In the genomic region with DNA sequence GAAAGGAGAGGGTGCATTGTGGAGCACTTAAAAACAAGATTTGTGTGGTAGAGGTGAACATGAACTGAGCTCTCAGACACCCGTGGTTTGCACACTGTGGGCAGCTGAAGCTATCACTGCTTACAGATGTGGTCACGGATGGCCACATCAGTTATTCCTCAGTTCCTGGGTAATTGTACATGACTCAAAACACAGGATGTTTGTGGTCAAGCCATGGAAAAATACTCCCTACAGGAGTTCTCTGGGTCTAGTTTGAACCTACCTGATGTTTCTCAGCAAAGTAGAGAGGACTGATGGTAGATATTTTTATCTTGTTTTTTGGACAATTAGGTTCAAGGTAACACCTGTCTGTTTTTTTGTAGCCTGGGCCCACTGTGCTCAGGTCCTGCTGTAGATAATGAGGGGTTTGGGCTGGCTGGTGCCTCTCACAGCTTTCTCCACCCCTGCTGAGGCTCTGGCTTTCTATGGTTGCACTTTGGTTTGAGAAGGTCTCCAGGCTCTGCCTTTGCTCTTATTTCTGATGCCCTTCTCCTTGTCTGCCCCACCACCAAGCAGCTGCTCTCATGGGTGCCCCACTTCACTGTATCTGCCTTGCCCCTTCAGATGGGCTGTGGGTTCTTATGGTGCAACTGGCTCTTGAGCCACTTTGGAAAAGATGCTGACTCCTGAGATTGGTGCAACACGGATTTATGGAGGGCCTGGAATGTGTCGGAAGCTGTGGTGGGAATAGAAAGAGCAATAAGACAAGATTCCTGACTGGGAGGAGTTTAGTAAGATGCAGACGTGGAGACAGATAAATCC, we compare ENCODE assay signal across 8 cellular contexts. TPM values are rescaled to one million over a fixed set of nuclear protein-coding genes. Genes with fewer than 3 reads are reported as not detected.
DNase-seq lines count a peak whose midpoint lies in the region; ATAC-seq and TF ChIP-seq lines count a peak whose summit lies in the region.

No MANE protein-coding gene starts in this region.

- H3K9me3 ChIP-seq in sigmoid colon, result no peaks in the 10 kb centered on the region

- 70 to 80% methylated on average over 5 of the region's 5 CpGs for WGBS in sigmoid colon, 2 donors

- H3K4me1 ChIP-seq in sigmoid colon, result peaks cover 0 to 5% (median 1%) of the 10 kb centered on the region in 4 donors

- no peak for TF ChIP-seq POLR2A in sigmoid colon (IDR thresholded peaks at IDR 0.05)

- H3K36me3 ChIP-seq in sigmoid colon, result no peaks in the 10 kb centered on the region

- intact Hi-C loops in sigmoid colon (cut with DNase I), result no loop called here

- TF ChIP-seq CTCF in astrocyte of the spinal cord (IDR thresholded peaks at IDR 0.05; ENCODE audit: low read depth, low read length) (no peak), sigmoid colon (IDR thresholded peaks at IDR 0.05) (no peak), GM10266 (IDR thresholded peaks at IDR 0.05; ENCODE audit: control insufficient read depth, insufficient read depth, low read depth, missing control alignments) (no peak)

- peak; percentile 37 for DNase-seq in GF-D8 (lab: John Stamatoyannopoulos, UW)
- peak; percentile 37 for DNase-seq in T1000 (lab: John Stamatoyannopoulos, UW)
- peak; percentile 95 for DNase-seq in astrocyte of the spinal cord (ENCODE audit: low read depth, low spot score)
- DNase-seq in stimulated activated CD4-positive, alpha-beta T cell treated with anti-CD3 and anti-CD28 coated beads, Interleukin-1b, Interleukin-23, amount 100 ng/mL, for 48 hours, result peak; percentile 81
- no peak for DNase-seq in germinal center (ENCODE audit: low spot score)
- DNase-seq in sigmoid colon, result no peak
- no peak for DNase-seq in GM10266 (ENCODE audit: extremely low spot score)

- no peak overlapping the region for H3K4me3 ChIP-seq in astrocyte of the spinal cord (ENCODE audit: low read depth, low read length)
- no peak overlapping the region for H3K4me3 ChIP-seq in sigmoid colon

- no peaks in the 10 kb centered on the region for H3K27me3 ChIP-seq in sigmoid colon

- ATAC-seq in HG03565 (IDR thresholded peaks at IDR 0.05; ENCODE audit: unreplicated experiment), result no peak

- no peak for TF ChIP-seq EP300 in sigmoid colon (IDR thresholded peaks at IDR 0.05)

- in situ Hi-C loops in astrocyte of the spinal cord (cut with HindIII; ENCODE audit: low sequenced_read_pairs), result no loop called here

- no peak overlapping the region for H3K27ac ChIP-seq in sigmoid colon

RNA-seq across cellular contexts. Expression of gene CDCP1, which starts 40.1 kb away (rescaled TPM):
- total RNA-seq in sigmoid colon, result 1 to 10 TPM in 1 of 4 donors, under 1 TPM in 3; 0.71 to 1.2 (median 0.82) TPM
- 10 to 100 TPM in 1 of 3 donors, 1 to 10 TPM in 2; 7.2 to 35.2 (median 9.0) TPM for polyA plus RNA-seq in sigmoid colon

Comparison
In these comparisons a context has a peak if more than half of its experiments do, and no peak if none do; other contexts are left out.
1. DNase-seq: peak in GF-D8 (single experiment), T1000 (single experiment), astrocyte of the spinal cord (single experiment) and stimulated activated CD4-positive, alpha-beta T cell treated with anti-CD3 and anti-CD28 coated beads, Interleukin-1b, Interleukin-23, amount 100 ng/mL, for 48 hours (single experiment); none in germinal center (single experiment), sigmoid colon (single experiment) and GM10266 (single experiment).